2 cellular contexts compared by ENCODE assay signal in genomic region chr1:240171907-240172306, GRCh38.
TF ChIP-seq lines count a peak whose summit lies in the region.

No MANE protein-coding gene starts in this region.

TF ChIP-seq in IMR-90, 13 proteins besides CTCF, POLR2A, EP300 and RAD21 (continued from another document):
- TF ChIP-seq MAZ (IDR thresholded peaks at IDR 0.05; ENCODE audit: borderline replicate concordance, low read depth, low read length) (no peak), BHLHE40 (IDR thresholded peaks at IDR 0.05; ENCODE audit: low read depth, low read length) (no peak), ELK1 (IDR thresholded peaks at IDR 0.05; ENCODE audit: borderline replicate concordance, low read depth, low read length) (no peak), USF2 (IDR thresholded peaks at IDR 0.05; ENCODE audit: low read depth, low read length) (no peak), CHD1 (IDR thresholded peaks at IDR 0.05; ENCODE audit: low read depth, low read length) (no peak), RCOR1 (IDR thresholded peaks at IDR 0.05; ENCODE audit: insufficient replicate concordance, low read length) (no peak), NFE2L2 (IDR thresholded peaks at IDR 0.05; ENCODE audit: low read depth, low read length) (no peak), FOS (IDR thresholded peaks at IDR 0.05; ENCODE audit: low read depth, low read length) (no peak), CEBPB (IDR thresholded peaks at IDR 0.05; ENCODE audit: low read depth, low read length) (no peak)

TF ChIP-seq in K562, 482 proteins besides CTCF, POLR2A, EP300 and RAD21:
- TF ChIP-seq MLLT1 (IDR thresholded peaks at IDR 0.05) (no peak), TAF7 (tag; IDR thresholded peaks at IDR 0.05) (no peak), ZNF224 (CRISPR knock-in tag; IDR thresholded peaks at IDR 0.05) (no peak), HDGF (IDR thresholded peaks at IDR 0.05) (no peak), ARHGAP35 (IDR thresholded peaks at IDR 0.05; ENCODE audit: partially characterized antibody) (no peak)
